28 cellular contexts compared by ENCODE assay signal in the genomic region with DNA sequence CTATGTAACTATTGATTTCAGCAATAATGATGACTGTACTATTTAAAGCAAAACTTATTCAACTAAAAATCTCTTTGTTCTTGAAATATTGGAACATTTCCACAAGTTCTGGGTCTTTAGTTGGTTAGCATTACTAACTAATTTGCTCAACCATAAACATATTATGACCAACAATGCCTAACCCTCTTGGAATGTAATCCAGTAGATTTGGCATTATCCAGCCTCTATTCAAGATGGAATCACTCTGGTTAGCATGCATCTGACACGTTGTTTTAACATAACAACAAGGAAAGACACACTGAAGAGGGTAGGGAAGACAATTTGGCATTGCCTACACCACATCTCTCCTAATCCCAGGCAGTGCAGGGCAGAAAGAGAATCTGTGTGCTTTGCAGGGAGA.
DNase-seq lines count a peak whose midpoint lies in the region; ATAC-seq and TF ChIP-seq lines count a peak whose summit lies in the region.
"Had no signal": no experiment of that assay in that cellular context is flagged by ENCODE, and none has a peak within 500 bp of the region (broad histone marks: within the 10 kb centered on the region; RNA-seq: fewer than 3 reads in every experiment).

No MANE protein-coding gene starts in this region.

- WGBS in trophoblast cell (ENCODE audit: extremely low coverage, insufficient coverage, insufficient read length): no CpG with 5 or more reads among the region's 1 CpG

- no peak overlapping the region for H4K8ac ChIP-seq in trophoblast cell (ENCODE audit: low read depth, low read length)

- no peak overlapping the region for H2AK5ac ChIP-seq in trophoblast cell (ENCODE audit: low read length)

- H3K4me3 ChIP-seq in AG04450 (ENCODE audit: low read depth, low read length) (no peak overlapping the region), OCI-LY1 (ENCODE audit: low read depth, low read length, poor library complexity, severe bottlenecking) (no peak overlapping the region), adipocyte (ENCODE audit: low read length) (no peak overlapping the region), trophoblast cell (ENCODE audit: low read depth, low read length) (no peak overlapping the region)
- H3K4me3 ChIP-seq: BLaER1 treated with 17β-estradiol and CSF1 and Interleukin-3, amounts not matched to agents 10 nM and 100 nM; GM12878 had no signal

- 0 out of 2 replicates have a peak, but pooled peaks cover 7% of the 10 kb centered on the region for H3F3A ChIP-seq in OCI-LY1 (ENCODE audit: insufficient read depth, low read length)

- no peak overlapping the region for H4K12ac ChIP-seq in trophoblast cell (ENCODE audit: low read depth, low read length)

- H3K9ac ChIP-seq in OCI-LY1 (ENCODE audit: low read length) (no peak overlapping the region), adipocyte (ENCODE audit: low read length) (no peak overlapping the region), trophoblast cell (ENCODE audit: low read length) (no peak overlapping the region)
- H3K9ac ChIP-seq: BLaER1 treated with 17β-estradiol and CSF1 and Interleukin-3, amounts not matched to agents 10 nM and 100 nM had no signal

- no peak overlapping the region for H3K14ac ChIP-seq in trophoblast cell (ENCODE audit: low read length)

- H3K79me2 ChIP-seq in OCI-LY1 (ENCODE audit: insufficient read depth, low read length): no peaks in the 10 kb centered on the region
- H3K79me2 ChIP-seq in trophoblast cell (ENCODE audit: control insufficient read depth, insufficient read depth, low read length, poor library complexity): no peaks in the 10 kb centered on the region

- no peak overlapping the region for H3K23ac ChIP-seq in trophoblast cell (ENCODE audit: low read length)

- H3K4me1 ChIP-seq in OCI-LY1 (ENCODE audit: insufficient read depth, low read length, severe bottlenecking) (peaks cover 30% of the 10 kb centered on the region), adipocyte (ENCODE audit: control insufficient read depth, insufficient read depth, low read length) (no peaks in the 10 kb centered on the region), trophoblast cell (ENCODE audit: control insufficient read depth in 1 of 2, insufficient read depth in 2 of 2, low read length in 2 of 2) (no peaks in the 10 kb centered on the region)
- H3K4me1 ChIP-seq: BLaER1 treated with 17β-estradiol and CSF1 and Interleukin-3, amounts not matched to agents 10 nM and 100 nM had no signal

- no peak overlapping the region for H3K4ac ChIP-seq in trophoblast cell (ENCODE audit: low read depth, low read length)

- H3K36me3 ChIP-seq in OCI-LY1 (ENCODE audit: insufficient read depth, low read length): no peaks in the 10 kb centered on the region
- H3K36me3 ChIP-seq in adipocyte (ENCODE audit: control insufficient read depth, insufficient read depth, low read length, severe bottlenecking): no peaks in the 10 kb centered on the region
- H3K36me3 ChIP-seq in trophoblast cell (ENCODE audit: control insufficient read depth in 1 of 2, insufficient read depth in 2 of 2, low read length in 2 of 2): no peaks in the 10 kb centered on the region
- H3K36me3 ChIP-seq: BLaER1 treated with 17β-estradiol and CSF1 and Interleukin-3, amounts not matched to agents 10 nM and 100 nM had no signal

- H2AFZ ChIP-seq in OCI-LY1 (ENCODE audit: low read length) (peak overlapping the region; percentile 96; the same call in 1 of the 2 replicates), trophoblast cell (ENCODE audit: insufficient read depth, low read length, poor library complexity) (no peak overlapping the region)

- DNase-seq in AG04450 (ENCODE audit: low read depth, low spot score) (peak; percentile 1), adipocyte (ENCODE audit: low read depth) (peak; percentile 10), iris pigment epithelial cell (ENCODE audit: low read depth) (peak; percentile 1), GOT3 (lab: John Stamatoyannopoulos, UW) (no peak), COLO668 (lab: John Stamatoyannopoulos, UW; ENCODE audit: unreplicated experiment) (no peak), trophoblast cell (no peak)
- DNase-seq: ACHN; CD4-positive, alpha-beta T cell; COR-L47; GDM1; NCI-H1092 treated with DMSO at 0.1 percent for 48 hours; NCI-H1436; NCI-H1930; NCI-H2107; NCI-H446 treated with DMSO at 0.1 percent for 48 hours; NCI-H526; NCI-H82; NK-92 treated with Interleukin-12 subunit alpha and Interleukin-12 subunit beta, amount 100 ng/mL, for 24 hours; SHP77 had no signal

- POLR2A ChIA-PET in AG04450 (lab: Yijun Ruan, JAX): no interaction called here

- H3K27me3 ChIP-seq in AG04450 (ENCODE audit: control insufficient read depth, insufficient read depth, low read length) (no peaks in the 10 kb centered on the region), OCI-LY1 (ENCODE audit: insufficient read depth, low read length) (no peaks in the 10 kb centered on the region), adipocyte (replicated peaks; ENCODE audit: control insufficient read depth, insufficient read depth, low read length) (no peaks in the 10 kb centered on the region), trophoblast cell (ENCODE audit: insufficient read depth, low read length) (no peaks in the 10 kb centered on the region)
- H3K27me3 ChIP-seq: BLaER1 treated with 17β-estradiol and CSF1 and Interleukin-3, amounts not matched to agents 10 nM and 100 nM had no signal

- no peak overlapping the region for H2BK12ac ChIP-seq in trophoblast cell (ENCODE audit: low read length)

- H3K18ac ChIP-seq in trophoblast cell (ENCODE audit: low read length): no peak overlapping the region

- no peaks in the 10 kb centered on the region for H3K79me1 ChIP-seq in trophoblast cell (ENCODE audit: low read length)

- H4K20me1 ChIP-seq in OCI-LY1 (ENCODE audit: insufficient read depth, low read length): no peaks in the 10 kb centered on the region
- H4K20me1 ChIP-seq: BLaER1 treated with 17β-estradiol and CSF1 and Interleukin-3, amounts not matched to agents 10 nM and 100 nM had no signal

- no peak overlapping the region for H3K27ac ChIP-seq in AG04450 (ENCODE audit: low read depth, low read length)
- no peak overlapping the region for H3K27ac ChIP-seq in OCI-LY1 (ENCODE audit: low read depth, low read length, poor library complexity, severe bottlenecking)
- no peak overlapping the region for H3K27ac ChIP-seq in trophoblast cell (ENCODE audit: low read depth, low read length)
- H3K27ac ChIP-seq: 22Rv1; BLaER1 treated with 17β-estradiol and CSF1 and Interleukin-3, amounts not matched to agents 10 nM and 100 nM; HL-60; RWPE1 had no signal

- ATAC-seq in HG03039 (IDR thresholded peaks at IDR 0.05; ENCODE audit: unreplicated experiment): no peak
- ATAC-seq: HCT116, Panc1 had no signal

- no peak overlapping the region for H2BK5ac ChIP-seq in trophoblast cell (ENCODE audit: low read depth, low read length, poor library complexity)

- no peak overlapping the region for H4K91ac ChIP-seq in trophoblast cell (ENCODE audit: low read depth, low read length)

- TF ChIP-seq CTCF in AG04450 (IDR thresholded peaks at IDR 0.05; ENCODE audit: low read depth, low read length): no peak
- TF ChIP-seq CTCF in OCI-LY1 (IDR thresholded peaks at IDR 0.05; ENCODE audit: low read length): no peak

- H2BK120ac ChIP-seq in trophoblast cell (ENCODE audit: insufficient read depth, low read length, poor library complexity): no peak overlapping the region

- H3K9me3 ChIP-seq in AG04450 (ENCODE audit: control insufficient read depth, insufficient read depth, low read length) (no peaks in the 10 kb centered on the region), OCI-LY1 (ENCODE audit: low read length) (no peaks in the 10 kb centered on the region), adipocyte (ENCODE audit: control insufficient read depth, low read length) (no peaks in the 10 kb centered on the region), trophoblast cell (ENCODE audit: insufficient read depth, low read depth, low read length) (no peaks in the 10 kb centered on the region)

- CTCF ChIA-PET in AG04450 (lab: Charles Lee): interaction anchor here (0.6 to 4.2 kb wide), 8 partner anchors 9 to 1909 kb away, joined by 3 to 76 read pairs (median 13); no protein-coding TSS in a partner anchor

- H3K4me2 ChIP-seq in OCI-LY1 (ENCODE audit: low read length): no peak overlapping the region
- no peak overlapping the region for H3K4me2 ChIP-seq in trophoblast cell (ENCODE audit: low read length)
- H3K4me2 ChIP-seq: BLaER1 treated with 17β-estradiol and CSF1 and Interleukin-3, amounts not matched to agents 10 nM and 100 nM had no signal

- H3K9me2 ChIP-seq in OCI-LY1 (ENCODE audit: low read depth, low read length): no peaks in the 10 kb centered on the region

Comparison
In these comparisons a context has a peak if more than half of its experiments do, and no peak if none do; other contexts are left out.
1. DNase-seq: peak in AG04450 (single experiment), adipocyte (single experiment) and iris pigment epithelial cell (single experiment); none in GOT3 (single experiment), COLO668 (single experiment) and trophoblast cell (0 of 2).